ENCODE assay signal across 28 cellular contexts in genomic region chr14:97354119-97354722, GRCh38.
"Had no signal": no experiment of that assay in that cellular context is flagged by ENCODE, and none has a peak within 500 bp of the region (broad histone marks: within the 10 kb centered on the region; RNA-seq: fewer than 3 reads in every experiment).

No MANE protein-coding gene starts in this region.

- H3K4me1 Mint-ChIP-seq: endodermal cell had no signal

- H3K27ac ChIP-seq: colonic mucosa, coronary artery, dorsolateral prefrontal cortex, epithelial cell of prostate, esophagus muscularis mucosa, esophagus squamous epithelium, gastrocnemius medialis, gastroesophageal sphincter, heart left ventricle, heart right ventricle had no signal

- DNase-seq: colonic mucosa; cortex of kidney; dermis blood vessel endothelial cell; dorsolateral prefrontal cortex; effector CD4-positive, alpha-beta T cell; effector CD8-positive, alpha-beta T cell; effector memory CD4-positive, alpha-beta T cell; effector memory CD8-positive, alpha-beta T cell; endodermal cell; erythroblast; esophagus squamous epithelium; foreskin fibroblast; foreskin melanocyte; gastrocnemius medialis; glutamatergic neuron; head of caudate nucleus; heart left ventricle; heart right ventricle had no signal

- H3K36me3 ChIP-seq: colonic mucosa, esophagus muscularis mucosa, esophagus squamous epithelium, gastrocnemius medialis, gastroesophageal sphincter, heart left ventricle, heart right ventricle had no signal

- H3K27me3 Mint-ChIP-seq: dendritic cell treated with granulocyte-macrophage colony-stimulating factor and Interleukin-4, amounts not matched to agents 40 ng/mL and 50 ng/mL, for 4 days; effector memory CD8-positive, alpha-beta T cell had no signal

- FAIRE-seq: colon, endometrium, endothelial cell of umbilical vein, frontal cortex had no signal

- H3K4me3 Mint-ChIP-seq: dendritic cell treated with granulocyte-macrophage colony-stimulating factor and Interleukin-4, amounts not matched to agents 40 ng/mL and 50 ng/mL, for 4 days; effector memory CD8-positive, alpha-beta T cell; endodermal cell had no signal

- ATAC-seq: effector memory CD8-positive, alpha-beta T cell; esophagus mucosa; gastrocnemius medialis; gastroesophageal sphincter; heart left ventricle; heart right ventricle had no signal

- H3K9me3 ChIP-seq: colonic mucosa, esophagus muscularis mucosa, esophagus squamous epithelium, gastrocnemius medialis, gastroesophageal sphincter, heart left ventricle, heart right ventricle had no signal

- H3K27ac Mint-ChIP-seq: dendritic cell treated with granulocyte-macrophage colony-stimulating factor and Interleukin-4, amounts not matched to agents 40 ng/mL and 50 ng/mL, for 4 days; endodermal cell had no signal

- H3K27me3 ChIP-seq: colonic mucosa, esophagus muscularis mucosa, gastrocnemius medialis had no signal

- H3K9me3 Mint-ChIP-seq: dendritic cell treated with granulocyte-macrophage colony-stimulating factor and Interleukin-4, amounts not matched to agents 40 ng/mL and 50 ng/mL, for 4 days; effector memory CD8-positive, alpha-beta T cell; endodermal cell had no signal

- H3K4me1 ChIP-seq: colonic mucosa, esophagus muscularis mucosa, esophagus squamous epithelium, gastrocnemius medialis, gastroesophageal sphincter, heart left ventricle, heart right ventricle had no signal

- H3K4me3 ChIP-seq: colonic mucosa, coronary artery, dorsolateral prefrontal cortex, esophagus muscularis mucosa, esophagus squamous epithelium, gastrocnemius medialis, gastroesophageal sphincter, heart left ventricle, heart right ventricle had no signal
